14 cellular contexts compared by ENCODE assay signal in the genomic region with DNA sequence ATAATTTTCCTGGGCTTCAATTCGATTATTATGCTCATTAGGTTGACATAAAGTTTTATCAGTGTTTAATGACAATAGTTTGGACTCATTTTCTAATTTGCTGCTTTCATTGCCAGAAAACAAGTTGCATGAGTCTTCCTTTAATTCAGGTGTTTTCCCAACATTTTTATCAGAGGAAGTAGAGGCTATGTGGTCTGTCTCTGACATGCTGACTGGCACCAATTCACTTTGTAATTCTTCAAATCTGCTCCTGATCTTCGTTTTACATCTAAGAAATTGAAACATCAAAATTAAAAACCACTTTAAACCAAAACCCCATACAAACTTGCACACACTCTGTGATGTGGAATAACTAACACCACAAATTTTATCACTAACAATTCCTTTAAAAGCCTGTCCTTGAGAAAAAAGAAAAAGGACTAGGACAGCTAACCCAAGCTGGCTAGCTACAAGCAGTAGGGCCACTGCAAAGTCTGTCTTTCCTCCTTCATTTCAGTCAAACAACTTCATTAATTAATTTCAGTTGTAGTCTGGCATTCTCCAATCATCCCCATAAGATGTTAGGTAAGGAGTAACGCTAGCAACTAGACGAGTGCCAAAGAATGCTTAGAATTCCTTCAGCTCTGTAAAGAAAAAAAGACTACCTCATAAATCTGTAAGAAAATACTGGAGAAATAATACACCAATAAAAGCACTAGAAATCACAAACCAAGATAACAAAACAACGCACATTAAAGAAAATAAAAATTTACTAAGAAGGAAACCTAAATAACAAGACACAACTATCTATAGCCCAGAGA. TPM values are rescaled to one million over a fixed set of nuclear protein-coding genes. Genes with fewer than 3 reads are reported as not detected.
DNase-seq lines count a peak whose midpoint lies in the region; ATAC-seq and TF ChIP-seq lines count a peak whose summit lies in the region.
"Had no signal": no experiment of that assay in that cellular context is flagged by ENCODE, and none has a peak within 500 bp of the region (broad histone marks: within the 10 kb centered on the region; RNA-seq: fewer than 3 reads in every experiment).

No MANE protein-coding gene starts in this region.

- no peaks in the 10 kb centered on the region for H3K27me3 Mint-ChIP-seq in activated naive CD4-positive, alpha-beta T cell treated with anti-CD3 and anti-CD28 coated beads for 36 hours (ENCODE audit: low read depth)

- peaks cover 24% of the 10 kb centered on the region for H3K36me3 Mint-ChIP-seq in activated naive CD4-positive, alpha-beta T cell treated with anti-CD3 and anti-CD28 coated beads for 36 hours (ENCODE audit: low read depth)
- peaks cover 9 to 20% of the 10 kb centered on the region in 2 donors for H3K36me3 Mint-ChIP-seq in activated naive CD4-positive, alpha-beta T cell treated with anti-CD3 and anti-CD28 coated beads, Interleukin-2, amount 50 U/mL, for 72 hours

- WGBS in testis, 2 donors, result 26 to 43% methylated on average over 5 of the region's 5 CpGs

- no peak for DNase-seq in activated naive CD4-positive, alpha-beta T cell treated with anti-CD3 and anti-CD28 coated beads for 36 hours
- DNase-seq in activated naive CD4-positive, alpha-beta T cell treated with anti-CD3 and anti-CD28 coated beads, Interleukin-2, amount 50 U/mL, for 72 hours (ENCODE audit: low spot score in 2 of 2), result no peak
- DNase-seq in amniotic epithelial cell (ENCODE audit: low read depth) (peak; percentile 59), left lung (no peak), testis (no peak), NCI-H2171 treated with DMSO at 0.1 percent for 48 hours (lab: John Stamatoyannopoulos, UW) (no peak)
- DNase-seq: aorta, thyroid gland had no signal

- peaks cover 0 to 13% of the 10 kb centered on the region in 2 donors for H3K36me3 ChIP-seq in left lung
- H3K36me3 ChIP-seq in testis (ENCODE audit: low read depth, missing control alignments), result no peaks in the 10 kb centered on the region
- H3K36me3 ChIP-seq: thyroid gland had no signal

- TF ChIP-seq POLR2A in testis (IDR thresholded peaks at IDR 0.05) (no peak), GM18505 (IDR thresholded peaks at IDR 0.05; ENCODE audit: borderline replicate concordance, extremely low read depth, insufficient read depth, insufficient read length) (no peak)

- H3K27ac ChIP-seq in left lung (no peak overlapping the region), testis (peak overlapping the region; percentile 6 to 64)
- H3K27ac ChIP-seq: RWPE1, thyroid gland had no signal

- H3K4me3 Mint-ChIP-seq in activated naive CD4-positive, alpha-beta T cell treated with anti-CD3 and anti-CD28 coated beads for 36 hours, result no peak overlapping the region

- intact Hi-C loops in activated naive CD4-positive, alpha-beta T cell treated with anti-CD3 and anti-CD28 coated beads for 36 hours (cut with micrococcal nuclease), result no loop called here
- intact Hi-C loops in left lung (cut with DNase I), result no loop called here
- intact Hi-C loops in testis (cut with DNase I; ENCODE audit: low total_unique reads), result no loop called here

- TF ChIP-seq CTCF in left lung (IDR thresholded peaks at IDR 0.05) (no peak), testis (IDR thresholded peaks at IDR 0.05) (no peak)

- H3K4me1 Mint-ChIP-seq in activated naive CD4-positive, alpha-beta T cell treated with anti-CD3 and anti-CD28 coated beads for 36 hours (ENCODE audit: low read depth), result peaks cover 39% of the 10 kb centered on the region

- H3K4me3 ChIP-seq in left lung (no peak overlapping the region), testis (no peak overlapping the region)
- H3K4me3 ChIP-seq: thyroid gland had no signal

- peak overlapping the region; percentile 37 for H3K27ac Mint-ChIP-seq in activated naive CD4-positive, alpha-beta T cell treated with anti-CD3 and anti-CD28 coated beads for 36 hours
- H3K27ac Mint-ChIP-seq in activated naive CD4-positive, alpha-beta T cell treated with anti-CD3 and anti-CD28 coated beads, Interleukin-2, amount 50 U/mL, for 72 hours, result peak overlapping the region in 1 of 2 donors; percentile 3

- H3K4me1 ChIP-seq in left lung, result peaks cover 0 to 16% of the 10 kb centered on the region in 2 donors
- H3K4me1 ChIP-seq in testis, result peaks cover 6% of the 10 kb centered on the region

- CTCF ChIA-PET in activated naive CD4-positive, alpha-beta T cell treated with anti-CD3 and anti-CD28 coated beads for 36 hours (lab: Charles Lee), result interaction anchor here (0.6 kb wide), 1 partner anchor 301 kb away, joined by 3 read pairs; no protein-coding TSS in a partner anchor

- H3K27me3 ChIP-seq in left lung (no peaks in the 10 kb centered on the region), testis (no peaks in the 10 kb centered on the region)
- H3K27me3 ChIP-seq: thyroid gland had no signal

- no peak for ATAC-seq in activated naive CD4-positive, alpha-beta T cell treated with anti-CD3 and anti-CD28 coated beads, Interleukin-2, amount 50 U/mL, for 72 hours
- ATAC-seq in left lung (peak; percentile 16), HG02981 (IDR thresholded peaks at IDR 0.05; ENCODE audit: unreplicated experiment) (no peak), GM18505 (IDR thresholded peaks at IDR 0.05; ENCODE audit: unreplicated experiment) (no peak)
- ATAC-seq: sciatic nerve had no signal

- peaks cover under 1% of the 10 kb centered on the region for H3K9me3 Mint-ChIP-seq in activated naive CD4-positive, alpha-beta T cell treated with anti-CD3 and anti-CD28 coated beads for 36 hours
- H3K9me3 Mint-ChIP-seq in activated naive CD4-positive, alpha-beta T cell treated with anti-CD3 and anti-CD28 coated beads, Interleukin-2, amount 50 U/mL, for 72 hours, result peaks cover 0 to 5% of the 10 kb centered on the region in 2 donors

- H3K9me3 ChIP-seq in left lung (peaks cover 0 to under 1% of the 10 kb centered on the region in 2 donors), testis (no peaks in the 10 kb centered on the region)
- H3K9me3 ChIP-seq: thyroid gland had no signal

RNA-seq across cellular contexts. Expression of a gene that starts 10.7 kb away (rescaled TPM):
- 10 to 100 TPM; 10.3 to 13.7 TPM for total RNA-seq in activated naive CD4-positive, alpha-beta T cell treated with anti-CD3 and anti-CD28 coated beads for 36 hours
- 10 to 100 TPM in 1 of 2 donors, 1 to 10 TPM in 1; 9.0 to 25.3 TPM for total RNA-seq in activated naive CD4-positive, alpha-beta T cell treated with anti-CD3 and anti-CD28 coated beads, Interleukin-2, amount 50 U/mL, for 72 hours
- total RNA-seq in left lung (10 to 100 TPM; 25.2 to 36.2 TPM), testis (10 to 100 TPM; 30.8 to 39.8 TPM)
- polyA plus RNA-seq in testis (ENCODE audit: insufficient read depth, low read depth, low replicate concordance), result 5.3 TPM

RNA-seq across cellular contexts. Expression of a gene that starts 15.9 kb away (rescaled TPM):
- total RNA-seq in activated naive CD4-positive, alpha-beta T cell treated with anti-CD3 and anti-CD28 coated beads for 36 hours, result under 1 TPM; 0.47 to 0.79 TPM
- under 1 TPM; 0.20 to 0.31 TPM for total RNA-seq in activated naive CD4-positive, alpha-beta T cell treated with anti-CD3 and anti-CD28 coated beads, Interleukin-2, amount 50 U/mL, for 72 hours
- total RNA-seq in left lung, result under 1 TPM; 0.17 to 0.29 TPM
- total RNA-seq in testis, result 10 to 100 TPM; 25.7 to 32.3 TPM
- 32.7 TPM for polyA plus RNA-seq in testis (ENCODE audit: insufficient read depth, low read depth, low replicate concordance)
- total RNA-seq: A673, NCI-H460 had no signal

Comparison
In these comparisons a context has a peak if more than half of its experiments do, and no peak if none do; other contexts are left out.
1. H3K27ac ChIP-seq: peak in testis (2 of 2); none in left lung (0 of 2).
2. RNA of a gene that starts 15.9 kb away (total RNA-seq): 25.7 to 32.3 TPM in testis; 0.47 to 0.79 TPM in activated naive CD4-positive, alpha-beta T cell treated with anti-CD3 and anti-CD28 coated beads for 36 hours, 0.20 to 0.31 TPM in activated naive CD4-positive, alpha-beta T cell treated with anti-CD3 and anti-CD28 coated beads, Interleukin-2, amount 50 U/mL, for 72 hours and 0.17 to 0.29 TPM in left lung; every median in the first group is over 10 times any median in the second.